ENCODE assay signal across 8 cellular contexts in the genomic region with DNA sequence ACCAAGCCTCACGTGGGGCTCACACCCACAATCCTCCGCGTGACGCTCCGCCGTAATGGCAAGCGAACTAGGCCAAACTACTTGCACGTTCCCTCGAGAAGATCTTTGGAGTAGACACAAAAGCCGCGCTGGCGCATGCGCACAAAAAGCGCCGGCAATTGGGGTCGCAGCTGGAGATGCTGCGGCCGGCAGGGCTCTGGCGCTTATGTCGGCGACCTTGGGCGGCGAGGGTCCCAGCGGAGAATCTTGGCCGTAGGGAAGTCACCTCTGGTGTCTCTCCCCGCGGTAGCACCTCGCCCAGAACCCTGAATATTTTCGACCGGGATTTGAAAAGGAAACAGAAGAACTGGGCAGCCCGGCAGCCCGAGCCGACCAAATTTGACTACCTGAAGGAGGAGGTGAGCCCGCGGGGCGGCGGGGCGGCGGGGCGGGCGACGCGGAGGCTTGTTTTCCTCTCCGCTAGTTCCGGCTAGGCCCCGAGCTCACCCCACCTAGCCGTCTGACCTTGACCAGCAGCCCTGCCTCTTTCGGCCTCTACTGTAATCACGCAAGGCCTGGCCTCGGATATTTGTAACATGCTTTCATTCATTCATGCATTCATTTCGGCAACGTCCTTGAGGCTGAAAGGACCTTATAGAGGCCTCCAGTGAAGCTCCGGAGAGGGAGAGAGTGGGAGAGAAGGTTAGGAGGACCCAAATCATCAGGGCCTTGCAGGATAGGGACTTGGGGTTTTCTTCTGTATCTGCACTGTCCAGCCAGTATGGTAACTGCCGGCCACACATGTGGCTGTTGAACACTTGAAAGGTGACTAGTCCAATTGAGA. TPM values are rescaled to one million over a fixed set of nuclear protein-coding genes. Genes with fewer than 3 reads are reported as not detected.
DNase-seq lines count a peak whose midpoint lies in the region; ATAC-seq, FAIRE-seq and TF ChIP-seq lines count a peak whose summit lies in the region.

A gene with protein sequence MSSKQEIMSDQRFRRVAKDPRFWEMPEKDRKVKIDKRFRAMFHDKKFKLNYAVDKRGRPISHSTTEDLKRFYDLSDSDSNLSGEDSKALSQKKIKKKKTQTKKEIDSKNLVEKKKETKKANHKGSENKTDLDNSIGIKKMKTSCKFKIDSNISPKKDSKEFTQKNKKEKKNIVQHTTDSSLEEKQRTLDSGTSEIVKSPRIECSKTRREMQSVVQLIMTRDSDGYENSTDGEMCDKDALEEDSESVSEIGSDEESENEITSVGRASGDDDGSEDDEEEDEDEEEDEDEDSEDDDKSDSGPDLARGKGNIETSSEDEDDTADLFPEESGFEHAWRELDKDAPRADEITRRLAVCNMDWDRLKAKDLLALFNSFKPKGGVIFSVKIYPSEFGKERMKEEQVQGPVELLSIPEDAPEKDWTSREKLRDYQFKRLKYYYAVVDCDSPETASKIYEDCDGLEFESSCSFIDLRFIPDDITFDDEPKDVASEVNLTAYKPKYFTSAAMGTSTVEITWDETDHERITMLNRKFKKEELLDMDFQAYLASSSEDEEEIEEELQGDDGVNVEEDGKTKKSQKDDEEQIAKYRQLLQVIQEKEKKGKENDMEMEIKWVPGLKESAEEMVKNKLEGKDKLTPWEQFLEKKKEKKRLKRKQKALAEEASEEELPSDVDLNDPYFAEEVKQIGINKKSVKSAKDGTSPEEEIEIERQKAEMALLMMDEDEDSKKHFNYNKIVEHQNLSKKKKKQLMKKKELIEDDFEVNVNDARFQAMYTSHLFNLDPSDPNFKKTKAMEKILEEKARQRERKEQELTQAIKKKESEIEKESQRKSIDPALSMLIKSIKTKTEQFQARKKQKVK (minus strand): TSS at position 27 of the 823 bp plus-strand sequence. CDS start 1,779 bp downstream, outside the sequence.
A gene with protein sequence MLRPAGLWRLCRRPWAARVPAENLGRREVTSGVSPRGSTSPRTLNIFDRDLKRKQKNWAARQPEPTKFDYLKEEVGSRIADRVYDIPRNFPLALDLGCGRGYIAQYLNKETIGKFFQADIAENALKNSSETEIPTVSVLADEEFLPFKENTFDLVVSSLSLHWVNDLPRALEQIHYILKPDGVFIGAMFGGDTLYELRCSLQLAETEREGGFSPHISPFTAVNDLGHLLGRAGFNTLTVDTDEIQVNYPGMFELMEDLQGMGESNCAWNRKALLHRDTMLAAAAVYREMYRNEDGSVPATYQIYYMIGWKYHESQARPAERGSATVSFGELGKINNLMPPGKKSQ (plus strand): TSS at position 136 of the 823 bp plus-strand sequence. CDS start 41 bp downstream, at position 177.

- H3K27me3 ChIP-seq in H1 (replicated peaks in 1 of 4; ENCODE audit: control insufficient read depth in 3 of 4, extremely low read depth in 1 of 4, insufficient read depth in 3 of 4, low read length in 3 of 4) (no peaks in the 10 kb centered on the region), mesenchymal stem cell (ENCODE audit: control insufficient read depth in 1 of 2, insufficient read depth in 1 of 2, low read length in 2 of 2) (no peaks in the 10 kb centered on the region)

- DNase-seq in COLO829 (ENCODE audit: low spot score) (peak; percentile 98), HTR-8/SVneo (ENCODE audit: insufficient read length, low spot score) (peak; percentile 94), NOMO-1 treated with dmso at 0.1 percent for 144 hours (lab: John Stamatoyannopoulos, UW; ENCODE audit: unreplicated experiment) (peak; percentile 93), H1 (ENCODE audit: low read depth in 1 of 2, low spot score in 2 of 2) (peak; percentile 94 to 95), mesenchymal stem cell (peak; percentile 98)
- peak; percentile 57 to 84 (median 82) for DNase-seq in activated CD8-positive, alpha-beta memory T cell treated with anti-CD3 and anti-CD28 coated beads for 48 hours (ENCODE audit: low read depth in 2 of 3, low spot score in 2 of 3)
- peak; percentile 88 for DNase-seq in stimulated activated CD8-positive, alpha-beta memory T cell treated with anti-CD3 and anti-CD28 coated beads, Interleukin-12 subunit alpha, Interleukin-12 subunit beta, amount 100 ng/mL, for 4 hours (ENCODE audit: low read depth)

- H2BK120ac ChIP-seq in H1 (replicated peaks; ENCODE audit: low read depth, low read length): peak within 1 kb of the TSS; percentile 56
- peak within 1 kb of the TSS; percentile 34 for H2BK120ac ChIP-seq in mesenchymal stem cell (ENCODE audit: low read depth, low read length)

- peak within 1 kb of the TSS; percentile 62 for H3K56ac ChIP-seq in H1 (replicated peaks; ENCODE audit: insufficient read length, low read depth, low read length)

- WGBS in H1 (ENCODE audit: extremely low coverage in 1 of 2, insufficient coverage in 1 of 2, insufficient read length in 1 of 2, insufficient replicate concordance in 2 of 2, low coverage in 1 of 2, low lambda C conversion rate in 2 of 2, missing lambda C conversion rate in 1 of 2), 2 experiments: 2% methylated on average over 44 of the region's 54 CpGs; no CpG with 5 or more reads in 1 of the 2 experiments
- under 1% methylated on average over 51 of the region's 54 CpGs for WGBS in mesenchymal stem cell

- H4K8ac ChIP-seq in H1 (ENCODE audit: extremely low read depth, insufficient read depth, low read length) (peak within 1 kb of the TSS; percentile 87; the same call in 1 of the 2 replicates), mesenchymal stem cell (ENCODE audit: low read length) (peak within 1 kb of the TSS; percentile 85)

- ATAC-seq in GM21367 (IDR thresholded peaks at IDR 0.05; ENCODE audit: unreplicated experiment): peak; percentile 91

- H3K23ac ChIP-seq in H1 (ENCODE audit: insufficient read length) (no peak within 1 kb of the TSS), mesenchymal stem cell (ENCODE audit: low read length in 2 of 2) (peak within 1 kb of the TSS in 1 of 2 experiments; percentile 79)

- H2BK5ac ChIP-seq in H1 (ENCODE audit: low read depth, low read length): peak within 1 kb of the TSS; percentile 83
- H2BK5ac ChIP-seq in mesenchymal stem cell (ENCODE audit: low read depth, low read length, poor library complexity, severe bottlenecking): peak within 1 kb of the TSS; percentile 47

- H2BK15ac ChIP-seq in H1 (ENCODE audit: low read length): no peak within 1 kb of the TSS
- peak within 1 kb of the TSS; percentile 90 for H2BK15ac ChIP-seq in mesenchymal stem cell (ENCODE audit: low read depth, poor library complexity, severe bottlenecking)

- peak within 1 kb of the TSS; percentile 42 for H4K5ac ChIP-seq in H1 (ENCODE audit: insufficient read length, low read depth, low read length)

- no peak for TF ChIP-seq CTCF in H1 (IDR thresholded peaks at IDR 0.05; ENCODE audit: control extremely low read depth in 1 of 3, insufficient read depth in 1 of 3, low read depth in 1 of 3, low read length in 3 of 3)

- H3K4me3 ChIP-seq in H1 (ENCODE audit: extremely low read depth in 1 of 4, insufficient read depth in 2 of 4, low read depth in 3 of 4, low read length in 4 of 4): peak within 1 kb of the TSS; percentile 73 to 97 (median 78)
- H3K4me3 ChIP-seq in mesenchymal stem cell (ENCODE audit: insufficient read depth in 1 of 2, low read depth in 1 of 2, low read length in 2 of 2): peak within 1 kb of the TSS; percentile 88 to 94

- H2AFZ ChIP-seq in H1 (ENCODE audit: low read length) (peak within 1 kb of the TSS; percentile 83; the same call in 1 of the 2 replicates), mesenchymal stem cell (ENCODE audit: low read depth, low read length) (peak within 1 kb of the TSS; percentile 72)

- H3K4ac ChIP-seq in H1 (replicated peaks; ENCODE audit: insufficient read length, low read depth, low read length): peak within 1 kb of the TSS; percentile 16
- peak within 1 kb of the TSS; percentile 51 to 61 for H3K4ac ChIP-seq in mesenchymal stem cell (ENCODE audit: low read depth in 1 of 2, low read length in 2 of 2)

- H3K79me1 ChIP-seq in H1 (ENCODE audit: low read depth, low read length) (peaks cover 5% of the 10 kb centered on the region; the same call in 1 of the 2 replicates), mesenchymal stem cell (replicated peaks; ENCODE audit: low read length, poor library complexity, severe bottlenecking) (peaks cover 26% of the 10 kb centered on the region)

- H3K9ac ChIP-seq in H1 (replicated peaks in 1 of 4; ENCODE audit: extremely low read depth in 1 of 4, low read depth in 3 of 4, low read length in 3 of 4) (peak within 1 kb of the TSS; percentile 83 to 92 (median 88)), mesenchymal stem cell (ENCODE audit: low read length) (peak within 1 kb of the TSS; percentile 97)

- TF ChIP-seq RAD21 in H1 (IDR thresholded peaks at IDR 0.05 in 1 of 2, conservative IDR thresholded peaks at IDR 0.05 in 1 of 2; ENCODE audit: low read depth in 2 of 2, low read length in 2 of 2): no peak

- H4K91ac ChIP-seq in H1 (replicated peaks; ENCODE audit: insufficient read length, low read length): peak within 1 kb of the TSS; percentile 52
- H4K91ac ChIP-seq in mesenchymal stem cell (ENCODE audit: low read length): peak within 1 kb of the TSS; percentile 39

- no peak within 1 kb of the TSS for H2BK20ac ChIP-seq in H1 (ENCODE audit: low read length)

- H3K79me2 ChIP-seq in H1 (ENCODE audit: control insufficient read depth in 1 of 2, insufficient read depth in 2 of 2, low read length in 2 of 2): peaks cover 10 to 67% of the 10 kb centered on the region in 2 experiments

- H3K27ac ChIP-seq in H1 (ENCODE audit: low read depth, low read length) (peak within 1 kb of the TSS; percentile 84), mesenchymal stem cell (ENCODE audit: low read length, poor library complexity, severe bottlenecking) (peak within 1 kb of the TSS; percentile 74)

- H2BK12ac ChIP-seq in H1 (ENCODE audit: low read depth, low read length) (peak within 1 kb of the TSS; percentile 77; the same call in 1 of the 2 replicates), mesenchymal stem cell (ENCODE audit: low read length in 2 of 2) (peak within 1 kb of the TSS; percentile 34 to 66)

- FAIRE-seq in HTR-8/SVneo (lab: Jason Lieb, UNC): peak; percentile 97
- FAIRE-seq in H1 (lab: Jason Lieb, UNC): peak; percentile 84

- peak; percentile 77 to 95 for TF ChIP-seq POLR2A in H1 (IDR thresholded peaks at IDR 0.05; ENCODE audit: control extremely low read depth in 1 of 2, low read depth in 2 of 2, low read length in 2 of 2)

- H3K4me1 ChIP-seq in H1 (replicated peaks in 1 of 4; ENCODE audit: control insufficient read depth in 3 of 4, insufficient read depth in 4 of 4, low read length in 3 of 4) (peaks cover 0 to 4% (median 1%) of the 10 kb centered on the region in 4 experiments; a peak in 2 of 7 replicates), mesenchymal stem cell (ENCODE audit: control insufficient read depth, insufficient read depth, low read depth, low read length) (peaks cover 4% of the 10 kb centered on the region)

- no peaks in the 10 kb centered on the region for H3K9me3 ChIP-seq in H1 (ENCODE audit: insufficient read depth in 2 of 2, low read depth in 1 of 2, low read length in 1 of 2)
- H3K9me3 ChIP-seq in mesenchymal stem cell (ENCODE audit: control insufficient read depth, low read length): no peaks in the 10 kb centered on the region

- peaks cover 3% of the 10 kb centered on the region; the same call in 1 of the 2 replicates for H3K23me2 ChIP-seq in H1 (ENCODE audit: low read depth, low read length)

- CTCF ChIA-PET in H1 (lab: Charles Lee; ENCODE audit: partially characterized antibody): interaction anchor here (0.6 to 2.6 kb wide), 7 partner anchors 9 to 174 kb away, joined by 3 to 12 read pairs (median 4); no protein-coding TSS in a partner anchor

- peak within 1 kb of the TSS; percentile 93 for H3K18ac ChIP-seq in H1 (ENCODE audit: extremely low read depth, low read length)
- H3K18ac ChIP-seq in mesenchymal stem cell (ENCODE audit: low read depth in 1 of 2, low read length in 2 of 2): peak within 1 kb of the TSS; percentile 68 to 70

- no peak within 1 kb of the TSS for H2AK5ac ChIP-seq in H1 (ENCODE audit: low read depth, low read length)
- H2AK5ac ChIP-seq in mesenchymal stem cell (ENCODE audit: low read length, severe bottlenecking): no peak within 1 kb of the TSS

- TF ChIP-seq EP300 in H1 (IDR thresholded peaks at IDR 0.05; ENCODE audit: borderline replicate concordance in 1 of 2, low read depth in 2 of 2, low read length in 2 of 2): 0 out of 3 replicates have a peak, but pooled peaks of 1 of the 2 experiments have one; percentile 17

- H3K4me2 ChIP-seq in H1 (ENCODE audit: insufficient read depth in 1 of 2, low read depth in 2 of 2, low read length in 2 of 2) (peak within 1 kb of the TSS; percentile 65 to 82), mesenchymal stem cell (ENCODE audit: low read length, poor library complexity, severe bottlenecking) (peak within 1 kb of the TSS; percentile 83)

- H3K36me3 ChIP-seq in H1 (ENCODE audit: control insufficient read depth in 2 of 4, insufficient read depth in 4 of 4, low read length in 3 of 4): peaks cover 2 to 42% (median 21%) of the 10 kb centered on the region in 4 experiments; a peak in 7 of 8 replicates
- H3K36me3 ChIP-seq in mesenchymal stem cell (ENCODE audit: control insufficient read depth in 1 of 2, insufficient read depth in 2 of 2, low read depth in 1 of 2, low read length in 2 of 2): peaks cover 13 to 53% of the 10 kb centered on the region in 2 experiments

- H3K14ac ChIP-seq in H1 (ENCODE audit: insufficient read length) (no peak within 1 kb of the TSS), mesenchymal stem cell (ENCODE audit: low read length in 2 of 2) (no peak within 1 kb of the TSS)

- POLR2A ChIA-PET in H1 (lab: Charles Lee; ENCODE audit: partially characterized antibody): interaction anchor here (0.5 to 3.6 kb wide), 16 partner anchors 9 to 174 kb away, joined by 3 to 28 read pairs (median 4); no protein-coding TSS in a partner anchor

- H4K20me1 ChIP-seq in H1 (replicated peaks in 1 of 2; ENCODE audit: control insufficient read depth in 1 of 2, insufficient read depth in 2 of 2, low read length in 2 of 2): peaks cover 3 to 4% of the 10 kb centered on the region in 2 experiments

RNA-seq across cellular contexts. Expression of the first gene that starts in this region (rescaled TPM):
- total RNA-seq in H1 (2021; fragmentation: NEBNext Ultra II Directional; extraction: Animal tissue kit (Norgen Biotek cat#: 25700)): 31.1 and 32.9 TPM in 2 replicates
- polyA plus RNA-seq in H1 (2011; rRNA removed): 0.78 and 1.1 TPM in 2 replicates
- 7.6 TPM for polyA plus RNA-seq in H1 (2011; cell fraction: cytosol; rRNA removed)
- polyA plus RNA-seq in H1 (2011; cell fraction: nucleus; rRNA removed): 1.7 TPM
- polyA plus RNA-seq in H1 (2012, experiment 1 of 2): 24.4 to 52.6 TPM (median 24.9 TPM) in 4 replicates
- polyA plus RNA-seq in H1 (2012, experiment 2 of 2): 2.5 TPM
- polyA plus RNA-seq in H1 (2013, experiment 1 of 2): 66.8 TPM
- polyA plus RNA-seq in H1 (2013, experiment 2 of 2): 62.3 TPM
- polyA minus RNA-seq in H1 (2011; rRNA and poly(A)+ RNA removed): 1.0 and 1.6 TPM in 2 replicates
- 6.8 TPM for polyA minus RNA-seq in H1 (2011; cell fraction: cytosol; rRNA and poly(A)+ RNA removed)
- 8.6 TPM for polyA minus RNA-seq in H1 (2011; cell fraction: nucleus; rRNA and poly(A)+ RNA removed)
- 20.9 TPM for polyA plus RNA-seq in mesenchymal stem cell (2013, experiment 1 of 2)
- 19.9 TPM for polyA plus RNA-seq in mesenchymal stem cell (2013, experiment 2 of 2)

RNA-seq across cellular contexts. Expression of the second gene that starts in this region (rescaled TPM):
- total RNA-seq in H1 (2021; fragmentation: NEBNext Ultra II Directional; extraction: Animal tissue kit (Norgen Biotek cat#: 25700)): 26.7 and 32.3 TPM in 2 replicates
- 9.2 and 11.8 TPM in 2 replicates for polyA plus RNA-seq in H1 (2011; rRNA removed)
- 14.2 TPM for polyA plus RNA-seq in H1 (2011; cell fraction: cytosol; rRNA removed)
- 5.7 TPM for polyA plus RNA-seq in H1 (2011; cell fraction: nucleus; rRNA removed)
- polyA plus RNA-seq in H1 (2012, experiment 1 of 2): 19.9 to 27.6 TPM (median 21.4 TPM) in 4 replicates
- 7.8 TPM for polyA plus RNA-seq in H1 (2012, experiment 2 of 2)
- 16.5 TPM for polyA plus RNA-seq in H1 (2013, experiment 1 of 2)
- polyA plus RNA-seq in H1 (2013, experiment 2 of 2): 18.5 TPM
- polyA minus RNA-seq in H1 (2011; rRNA and poly(A)+ RNA removed): 8.8 and 10.9 TPM in 2 replicates
- polyA minus RNA-seq in H1 (2011; cell fraction: cytosol; rRNA and poly(A)+ RNA removed): 13.8 TPM
- polyA minus RNA-seq in H1 (2011; cell fraction: nucleus; rRNA and poly(A)+ RNA removed): 23.2 TPM
- 11.4 TPM for polyA plus RNA-seq in mesenchymal stem cell (2013, experiment 1 of 2)
- 11.8 TPM for polyA plus RNA-seq in mesenchymal stem cell (2013, experiment 2 of 2)

Comparison
In these comparisons a context has a peak if more than half of its experiments do, and no peak if none do; other contexts are left out.
1. Peak in every context shown above with its lines: DNase-seq, ATAC-seq, H3K4me3 ChIP-seq and H3K27ac ChIP-seq.